ENCODE assay signal across 8 cellular contexts in genomic region chr19:46614114-46614701, GRCh38. TPM values are rescaled to one million over a fixed set of nuclear protein-coding genes. Genes with fewer than 3 reads are reported as not detected.
DNase-seq lines count a peak whose midpoint lies in the region; ATAC-seq and TF ChIP-seq lines count a peak whose summit lies in the region.

No MANE protein-coding gene starts in this region.

- H3K9me3 ChIP-seq in liver (ENCODE audit: control insufficient read depth in 4 of 4, low read length in 3 of 4): no peaks in the 10 kb centered on the region

- no peak for ATAC-seq in HG02981 (IDR thresholded peaks at IDR 0.05; ENCODE audit: unreplicated experiment)

- peaks cover 13% of the 10 kb centered on the region for H3K36me3 ChIP-seq in BJ (ENCODE audit: control insufficient read depth, insufficient read depth, low read length)
- peaks cover 1% of the 10 kb centered on the region for H3K36me3 ChIP-seq in H7 (replicated peaks; ENCODE audit: control insufficient read depth, insufficient read depth, low read length)
- peaks cover 5 to 10% (median 8%) of the 10 kb centered on the region in 4 donors for H3K36me3 ChIP-seq in liver (ENCODE audit: control insufficient read depth in 4 of 4, insufficient read depth in 3 of 4, low read depth in 1 of 4, low read length in 3 of 4)

- POLR2A ChIA-PET in BJ (lab: Charles Lee): interaction anchor here (1.3 kb wide), 1 partner anchor 48 kb away, joined by 8 read pairs; no protein-coding TSS in a partner anchor

- no peaks in the 10 kb centered on the region for H3K27me3 ChIP-seq in BJ (ENCODE audit: control insufficient read depth, insufficient read depth, low read length)
- H3K27me3 ChIP-seq in H7 (ENCODE audit: control insufficient read depth, insufficient read depth, low read length): no peaks in the 10 kb centered on the region
- no peaks in the 10 kb centered on the region for H3K27me3 ChIP-seq in liver (ENCODE audit: control insufficient read depth in 4 of 4, insufficient read depth in 4 of 4, low read length in 3 of 4)

- DNase-seq in BJ (ENCODE audit: low read depth): no peak
- peak; percentile 94 for DNase-seq in H7
- DNase-seq in NCI-H2227 (lab: John Stamatoyannopoulos, UW; ENCODE audit: unreplicated experiment): peak; percentile 83
- DNase-seq in activated CD4-positive, alpha-beta T cell treated with anti-CD3 and anti-CD28 coated beads for 24 hours (ENCODE audit: low read depth in 2 of 2): peak; percentile 82 to 85
- peak; percentile 85 for DNase-seq in cerebellum (ENCODE audit: low spot score)
- DNase-seq in stimulated activated CD4-positive, alpha-beta T cell treated with anti-CD3 and anti-CD28 coated beads, TNF-alpha, amount 100 ng/mL, for 4 hours (ENCODE audit: low read depth in 3 of 3): peak; percentile 67 to 74 (median 72)

- WGBS in liver: 17% methylated on average over 12 of the region's 12 CpGs

- H3K4me1 ChIP-seq in liver (ENCODE audit: control insufficient read depth in 4 of 4, insufficient read depth in 4 of 4, low read length in 3 of 4): peaks cover 0 to 6% (median 3%) of the 10 kb centered on the region in 4 donors

- TF ChIP-seq CTCF in BJ (IDR thresholded peaks at IDR 0.05; ENCODE audit: insufficient read depth, low read depth, low read length): peak; percentile 92
- peak; percentile 80 for TF ChIP-seq CTCF in liver (IDR thresholded peaks at IDR 0.05; ENCODE audit: low read depth, low read length, missing input control)

- TF ChIP-seq RAD21 in liver (IDR thresholded peaks at IDR 0.05): peak; percentile 78 to 88

- H3K27ac ChIP-seq in liver (ENCODE audit: low read depth in 1 of 2, low read length in 2 of 2): no peak overlapping the region

- no peak overlapping the region for H3K4me3 ChIP-seq in BJ (ENCODE audit: low read depth, low read length)
- H3K4me3 ChIP-seq in H7 (ENCODE audit: insufficient read depth, low read depth, low read length): no peak overlapping the region
- no peak overlapping the region for H3K4me3 ChIP-seq in liver (ENCODE audit: low read depth in 1 of 3, low read length in 3 of 3)

- no peak overlapping the region for H3K9ac ChIP-seq in liver (ENCODE audit: low read depth in 1 of 2, low read length in 2 of 2)

- CTCF ChIA-PET in BJ (lab: Yijun Ruan, JAX): interaction anchor here (0.7 to 22.7 kb wide), 15 partner anchors 9 to 128 kb away, joined by 3 to 347 read pairs (median 5); partner anchors contain the start of genes CALM3, DACT3 and PTGIR

TF ChIP-seq in liver, 16 proteins besides CTCF, POLR2A, EP300 and RAD21:
- TF ChIP-seq GABPA (IDR thresholded peaks at IDR 0.05 in 1 of 2, conservative IDR thresholded peaks at IDR 0.05 in 1 of 2) (no peak), TAF1 (conservative IDR thresholded peaks at IDR 0.05) (no peak), JUND (IDR thresholded peaks at IDR 0.05) (no peak), FOXA2 (IDR thresholded peaks at IDR 0.05) (no peak), FOXA1 (IDR thresholded peaks at IDR 0.05) (no peak), NR2F2 (IDR thresholded peaks at IDR 0.05) (no peak), ZBTB33 (IDR thresholded peaks at IDR 0.05) (no peak), REST (IDR thresholded peaks at IDR 0.05) (no peak), MAX (IDR thresholded peaks at IDR 0.05) (no peak), YY1 (IDR thresholded peaks at IDR 0.05) (no peak), HNF4A (conservative IDR thresholded peaks at IDR 0.05) (no peak), EGR1 (IDR thresholded peaks at IDR 0.05; ENCODE audit: low read depth in 2 of 2) (no peak), SP1 (IDR thresholded peaks at IDR 0.05) (no peak), HNF4G (IDR thresholded peaks at IDR 0.05) (no peak)

RNA-seq across cellular contexts. Expression of gene PTGIR, which starts 10.7 kb away (rescaled TPM):
- polyA plus RNA-seq in BJ (2011; rRNA removed) (16.9 and 27.8 TPM in 2 replicates), liver (1 to 10 TPM; 2.9 to 5.9 TPM)
- 9.5 and 13.1 TPM in 2 replicates for polyA minus RNA-seq in BJ (2011; rRNA and poly(A)+ RNA removed)
- total RNA-seq in H7 (2014; rRNA removed; shearing (Covaris generic)): 0.14 and 0.18 TPM in 2 replicates
- total RNA-seq in cerebellum (not detected), liver (1 to 10 TPM; 1.4 to 2.8 TPM)

RNA-seq across cellular contexts. Expression of gene CALM3, which starts 13.1 kb away (rescaled TPM):
- polyA plus RNA-seq in BJ (2011; rRNA removed) (516 and 517 TPM in 2 replicates), liver (10 to 100 TPM; 51.4 to 90.0 TPM)
- 100 and 115 TPM in 2 replicates for polyA minus RNA-seq in BJ (2011; rRNA and poly(A)+ RNA removed)
- 162 and 202 TPM in 2 replicates for total RNA-seq in H7 (2014; rRNA removed; shearing (Covaris generic))
- total RNA-seq in cerebellum (193 TPM), liver (100 to 1,000 TPM in 1 of 2 donors, 10 to 100 TPM in 1; 73.3 to 112 TPM)

RNA-seq across cellular contexts. Expression of gene GNG8, which starts 21.8 kb away (rescaled TPM):
- polyA plus RNA-seq in BJ (2011; rRNA removed) (not detected in 2 replicates), liver (not detected)
- not detected in 2 replicates for polyA minus RNA-seq in BJ (2011; rRNA and poly(A)+ RNA removed)
- total RNA-seq in H7 (2014; rRNA removed; shearing (Covaris generic)): not detected in 2 replicates
- total RNA-seq in cerebellum (not detected), liver (not detected)

RNA-seq across cellular contexts. Expression of gene DACT3, which starts 46.8 kb away (rescaled TPM):
- polyA plus RNA-seq in BJ (2011; rRNA removed) (6.2 and 7.1 TPM in 2 replicates), liver (1 to 10 TPM in 1 of 2 donors, under 1 TPM in 1; 0.32 to 1.4 TPM)
- 4.1 and 5.5 TPM in 2 replicates for polyA minus RNA-seq in BJ (2011; rRNA and poly(A)+ RNA removed)
- total RNA-seq in H7 (2014; rRNA removed; shearing (Covaris generic)): 0.37 and 0.55 TPM in 2 replicates
- total RNA-seq in cerebellum (6.6 TPM), liver (1 to 10 TPM; 1.0 to 1.1 TPM)
